ENCODE assay signal across 1 cellular context in the genomic region with DNA sequence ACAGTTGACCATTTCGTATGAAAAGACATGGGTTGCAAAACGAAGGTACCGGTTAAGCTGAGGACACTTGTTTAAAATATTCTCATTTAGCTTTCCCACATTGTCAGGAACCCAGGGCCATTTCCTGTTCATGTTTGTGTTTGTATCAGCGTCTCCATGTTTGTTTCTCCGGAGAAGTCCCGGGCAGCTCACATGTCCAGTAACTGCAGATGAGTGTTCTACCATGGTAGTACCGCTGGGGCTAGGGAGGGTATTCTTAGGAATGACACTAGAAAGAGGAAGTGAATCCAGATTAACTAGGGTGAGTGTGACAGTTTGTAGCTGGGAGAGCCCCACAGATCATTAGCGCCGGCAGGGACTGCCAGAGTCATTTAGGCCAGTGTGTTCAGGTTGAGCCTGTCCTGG.
A peak's percentile ranks its signal among the peaks of the same experiment; 100 is the strongest.
TF ChIP-seq lines count a peak whose summit lies in the region.

No MANE protein-coding gene starts in this region.

TF ChIP-seq in K562, 482 proteins besides CTCF, POLR2A, EP300 and RAD21 (continued from another document):
- TF ChIP-seq, protein P1, sequence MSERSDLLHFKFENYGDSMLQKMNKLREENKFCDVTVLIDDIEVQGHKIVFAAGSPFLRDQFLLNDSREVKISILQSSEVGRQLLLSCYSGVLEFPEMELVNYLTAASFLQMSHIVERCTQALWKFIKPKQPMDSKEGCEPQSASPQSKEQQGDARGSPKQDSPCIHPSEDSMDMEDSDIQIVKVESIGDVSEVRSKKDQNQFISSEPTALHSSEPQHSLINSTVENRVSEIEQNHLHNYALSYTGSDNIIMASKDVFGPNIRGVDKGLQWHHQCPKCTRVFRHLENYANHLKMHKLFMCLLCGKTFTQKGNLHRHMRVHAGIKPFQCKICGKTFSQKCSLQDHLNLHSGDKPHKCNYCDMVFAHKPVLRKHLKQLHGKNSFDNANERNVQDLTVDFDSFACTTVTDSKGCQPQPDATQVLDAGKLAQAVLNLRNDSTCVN (CRISPR knock-in tag; IDR thresholded peaks at IDR 0.05): no peak
- TF ChIP-seq SRSF9 (IDR thresholded peaks at IDR 0.05; ENCODE audit: borderline replicate concordance, low read depth, low read length) (no peak), POLR2B (IDR thresholded peaks at IDR 0.05; ENCODE audit: low read depth, partially characterized antibody) (no peak), XRCC5 (IDR thresholded peaks at IDR 0.05; ENCODE audit: low read depth, low read length) (no peak), ETS2 (tag; IDR thresholded peaks at IDR 0.05; ENCODE audit: borderline replicate concordance, poor library complexity, severe bottlenecking) (no peak), NRF1 (conservative IDR thresholded peaks at IDR 0.05 in 1 of 2, IDR thresholded peaks at IDR 0.05 in 1 of 2) (no peak; a peak in 1 of 4 replicates), BACH1 (tag; IDR thresholded peaks at IDR 0.05) (0 out of 2 replicates have a peak, but pooled peaks have one; percentile 43), NFRKB (IDR thresholded peaks at IDR 0.05; ENCODE audit: low read depth) (no peak), SP2 (IDR thresholded peaks at IDR 0.05; ENCODE audit: extremely low read depth, low read depth, low read length, poor library complexity, severe bottlenecking) (no peak), ZNF778 (CRISPR knock-in tag; IDR thresholded peaks at IDR 0.05) (no peak), ZNF586 (CRISPR knock-in tag; conservative IDR thresholded peaks at IDR 0.05) (no peak), CHCHD3 (CRISPR knock-in tag; IDR thresholded peaks at IDR 0.05) (no peak), SREBF1 (IDR thresholded peaks at IDR 0.05; ENCODE audit: borderline replicate concordance, low read depth, low read length) (no peak), HDGF (IDR thresholded peaks at IDR 0.05) (no peak), SMAD4 (CRISPR knock-in tag; conservative IDR thresholded peaks at IDR 0.05) (no peak), BRF1 (IDR thresholded peaks at IDR 0.05; ENCODE audit: borderline replicate concordance, extremely low read depth, insufficient read length) (no peak), TAL1 (IDR thresholded peaks at IDR 0.05) (no peak), KDM1A (IDR thresholded peaks at IDR 0.05) (no peak), ZNF561 (CRISPR knock-in tag; conservative IDR thresholded peaks at IDR 0.05) (no peak), RFX1 (IDR thresholded peaks at IDR 0.05) (no peak), RFX7 (CRISPR knock-in tag; IDR thresholded peaks at IDR 0.05) (no peak), HDAC1 (IDR thresholded peaks at IDR 0.05) (peak in 1 of 2 experiments; percentile 42; a peak in 1 of 4 replicates)
- TF ChIP-seq, protein P2, sequence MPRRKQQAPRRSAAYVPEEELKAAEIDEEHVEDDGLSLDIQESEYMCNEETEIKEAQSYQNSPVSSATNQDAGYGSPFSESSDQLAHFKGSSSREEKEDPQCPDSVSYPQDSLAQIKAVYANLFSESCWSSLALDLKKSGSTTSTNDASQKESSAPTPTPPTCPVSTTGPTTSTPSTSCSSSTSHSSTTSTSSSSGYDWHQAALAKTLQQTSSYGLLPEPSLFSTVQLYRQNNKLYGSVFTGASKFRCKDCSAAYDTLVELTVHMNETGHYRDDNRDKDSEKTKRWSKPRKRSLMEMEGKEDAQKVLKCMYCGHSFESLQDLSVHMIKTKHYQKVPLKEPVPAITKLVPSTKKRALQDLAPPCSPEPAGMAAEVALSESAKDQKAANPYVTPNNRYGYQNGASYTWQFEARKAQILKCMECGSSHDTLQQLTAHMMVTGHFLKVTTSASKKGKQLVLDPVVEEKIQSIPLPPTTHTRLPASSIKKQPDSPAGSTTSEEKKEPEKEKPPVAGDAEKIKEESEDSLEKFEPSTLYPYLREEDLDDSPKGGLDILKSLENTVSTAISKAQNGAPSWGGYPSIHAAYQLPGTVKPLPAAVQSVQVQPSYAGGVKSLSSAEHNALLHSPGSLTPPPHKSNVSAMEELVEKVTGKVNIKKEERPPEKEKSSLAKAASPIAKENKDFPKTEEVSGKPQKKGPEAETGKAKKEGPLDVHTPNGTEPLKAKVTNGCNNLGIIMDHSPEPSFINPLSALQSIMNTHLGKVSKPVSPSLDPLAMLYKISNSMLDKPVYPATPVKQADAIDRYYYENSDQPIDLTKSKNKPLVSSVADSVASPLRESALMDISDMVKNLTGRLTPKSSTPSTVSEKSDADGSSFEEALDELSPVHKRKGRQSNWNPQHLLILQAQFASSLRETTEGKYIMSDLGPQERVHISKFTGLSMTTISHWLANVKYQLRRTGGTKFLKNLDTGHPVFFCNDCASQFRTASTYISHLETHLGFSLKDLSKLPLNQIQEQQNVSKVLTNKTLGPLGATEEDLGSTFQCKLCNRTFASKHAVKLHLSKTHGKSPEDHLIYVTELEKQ (CRISPR knock-in tag; IDR thresholded peaks at IDR 0.05): no peak
- TF ChIP-seq, protein P3, sequence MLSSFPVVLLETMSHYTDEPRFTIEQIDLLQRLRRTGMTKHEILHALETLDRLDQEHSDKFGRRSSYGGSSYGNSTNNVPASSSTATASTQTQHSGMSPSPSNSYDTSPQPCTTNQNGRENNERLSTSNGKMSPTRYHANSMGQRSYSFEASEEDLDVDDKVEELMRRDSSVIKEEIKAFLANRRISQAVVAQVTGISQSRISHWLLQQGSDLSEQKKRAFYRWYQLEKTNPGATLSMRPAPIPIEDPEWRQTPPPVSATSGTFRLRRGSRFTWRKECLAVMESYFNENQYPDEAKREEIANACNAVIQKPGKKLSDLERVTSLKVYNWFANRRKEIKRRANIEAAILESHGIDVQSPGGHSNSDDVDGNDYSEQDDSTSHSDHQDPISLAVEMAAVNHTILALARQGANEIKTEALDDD (IDR thresholded peaks at IDR 0.05): peak; percentile 93
- TF ChIP-seq, protein P4, sequence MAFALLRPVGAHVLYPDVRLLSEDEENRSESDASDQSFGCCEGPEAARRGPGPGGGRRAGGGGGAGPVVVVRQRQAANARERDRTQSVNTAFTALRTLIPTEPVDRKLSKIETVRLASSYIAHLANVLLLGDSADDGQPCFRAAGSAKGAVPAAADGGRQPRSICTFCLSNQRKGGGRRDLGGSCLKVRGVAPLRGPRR (CRISPR knock-in tag; IDR thresholded peaks at IDR 0.05): no peak
- TF ChIP-seq, protein P5, sequence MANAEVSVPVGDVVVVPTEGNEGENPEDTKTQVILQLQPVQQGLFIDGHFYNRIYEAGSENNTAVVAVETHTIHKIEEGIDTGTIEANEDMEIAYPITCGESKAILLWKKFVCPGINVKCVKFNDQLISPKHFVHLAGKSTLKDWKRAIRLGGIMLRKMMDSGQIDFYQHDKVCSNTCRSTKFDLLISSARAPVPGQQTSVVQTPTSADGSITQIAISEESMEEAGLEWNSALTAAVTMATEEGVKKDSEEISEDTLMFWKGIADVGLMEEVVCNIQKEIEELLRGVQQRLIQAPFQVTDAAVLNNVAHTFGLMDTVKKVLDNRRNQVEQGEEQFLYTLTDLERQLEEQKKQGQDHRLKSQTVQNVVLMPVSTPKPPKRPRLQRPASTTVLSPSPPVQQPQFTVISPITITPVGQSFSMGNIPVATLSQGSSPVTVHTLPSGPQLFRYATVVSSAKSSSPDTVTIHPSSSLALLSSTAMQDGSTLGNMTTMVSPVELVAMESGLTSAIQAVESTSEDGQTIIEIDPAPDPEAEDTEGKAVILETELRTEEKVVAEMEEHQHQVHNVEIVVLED (CRISPR knock-in tag; IDR thresholded peaks at IDR 0.05): no peak
- TF ChIP-seq, protein P6, sequence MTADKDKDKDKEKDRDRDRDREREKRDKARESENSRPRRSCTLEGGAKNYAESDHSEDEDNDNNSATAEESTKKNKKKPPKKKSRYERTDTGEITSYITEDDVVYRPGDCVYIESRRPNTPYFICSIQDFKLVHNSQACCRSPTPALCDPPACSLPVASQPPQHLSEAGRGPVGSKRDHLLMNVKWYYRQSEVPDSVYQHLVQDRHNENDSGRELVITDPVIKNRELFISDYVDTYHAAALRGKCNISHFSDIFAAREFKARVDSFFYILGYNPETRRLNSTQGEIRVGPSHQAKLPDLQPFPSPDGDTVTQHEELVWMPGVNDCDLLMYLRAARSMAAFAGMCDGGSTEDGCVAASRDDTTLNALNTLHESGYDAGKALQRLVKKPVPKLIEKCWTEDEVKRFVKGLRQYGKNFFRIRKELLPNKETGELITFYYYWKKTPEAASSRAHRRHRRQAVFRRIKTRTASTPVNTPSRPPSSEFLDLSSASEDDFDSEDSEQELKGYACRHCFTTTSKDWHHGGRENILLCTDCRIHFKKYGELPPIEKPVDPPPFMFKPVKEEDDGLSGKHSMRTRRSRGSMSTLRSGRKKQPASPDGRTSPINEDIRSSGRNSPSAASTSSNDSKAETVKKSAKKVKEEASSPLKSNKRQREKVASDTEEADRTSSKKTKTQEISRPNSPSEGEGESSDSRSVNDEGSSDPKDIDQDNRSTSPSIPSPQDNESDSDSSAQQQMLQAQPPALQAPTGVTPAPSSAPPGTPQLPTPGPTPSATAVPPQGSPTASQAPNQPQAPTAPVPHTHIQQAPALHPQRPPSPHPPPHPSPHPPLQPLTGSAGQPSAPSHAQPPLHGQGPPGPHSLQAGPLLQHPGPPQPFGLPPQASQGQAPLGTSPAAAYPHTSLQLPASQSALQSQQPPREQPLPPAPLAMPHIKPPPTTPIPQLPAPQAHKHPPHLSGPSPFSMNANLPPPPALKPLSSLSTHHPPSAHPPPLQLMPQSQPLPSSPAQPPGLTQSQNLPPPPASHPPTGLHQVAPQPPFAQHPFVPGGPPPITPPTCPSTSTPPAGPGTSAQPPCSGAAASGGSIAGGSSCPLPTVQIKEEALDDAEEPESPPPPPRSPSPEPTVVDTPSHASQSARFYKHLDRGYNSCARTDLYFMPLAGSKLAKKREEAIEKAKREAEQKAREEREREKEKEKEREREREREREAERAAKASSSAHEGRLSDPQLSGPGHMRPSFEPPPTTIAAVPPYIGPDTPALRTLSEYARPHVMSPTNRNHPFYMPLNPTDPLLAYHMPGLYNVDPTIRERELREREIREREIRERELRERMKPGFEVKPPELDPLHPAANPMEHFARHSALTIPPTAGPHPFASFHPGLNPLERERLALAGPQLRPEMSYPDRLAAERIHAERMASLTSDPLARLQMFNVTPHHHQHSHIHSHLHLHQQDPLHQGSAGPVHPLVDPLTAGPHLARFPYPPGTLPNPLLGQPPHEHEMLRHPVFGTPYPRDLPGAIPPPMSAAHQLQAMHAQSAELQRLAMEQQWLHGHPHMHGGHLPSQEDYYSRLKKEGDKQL (CRISPR knock-in tag; IDR thresholded peaks at IDR 0.05; ENCODE audit: borderline replicate concordance): no peak
TF ChIP-seq in K562: peak in this region for 16.
